In the genomic region with DNA sequence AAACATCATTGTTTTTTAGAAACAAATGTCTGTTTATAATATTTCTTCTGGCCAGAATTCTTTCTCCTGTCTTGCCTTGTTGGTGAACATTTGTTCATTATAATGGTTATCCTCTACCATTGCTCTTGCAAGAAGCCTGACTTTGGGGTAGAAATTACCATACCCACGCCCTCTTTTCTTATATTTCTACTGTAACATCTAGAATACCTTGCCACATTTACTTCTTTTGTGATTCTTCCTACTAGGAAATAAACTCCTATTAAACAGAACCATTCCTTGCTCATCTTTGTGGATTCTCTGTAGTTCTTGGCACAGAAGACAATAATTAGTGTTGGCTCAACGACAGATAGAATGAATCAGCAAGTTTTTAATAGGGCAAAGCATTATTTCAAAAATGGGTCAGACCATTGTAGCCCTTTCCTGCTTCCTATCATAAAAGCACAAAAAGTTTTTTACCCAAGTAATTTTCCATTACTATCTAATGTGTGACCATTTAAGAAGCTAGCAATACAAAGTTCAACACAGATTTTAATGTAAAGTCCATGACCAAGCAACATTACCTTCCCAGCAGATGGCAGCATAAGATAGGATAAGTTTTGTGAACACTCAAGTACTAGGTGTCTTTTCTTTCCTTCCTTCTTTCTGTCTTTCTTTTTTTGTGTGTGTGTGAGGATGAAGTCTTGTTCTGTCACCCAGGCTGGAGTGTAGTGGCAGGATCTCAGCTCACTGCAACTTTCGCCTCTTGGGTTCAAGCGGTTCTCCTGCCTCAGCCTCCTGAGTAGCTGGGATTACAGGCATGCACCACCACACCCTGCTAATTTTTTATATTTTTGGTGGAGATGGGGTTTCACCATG, we compare ENCODE assay signal across 9 cellular contexts.
DNase-seq lines count a peak whose midpoint lies in the region; ATAC-seq and TF ChIP-seq lines count a peak whose summit lies in the region.
"Had no signal": no experiment of that assay in that cellular context is flagged by ENCODE, and none has a peak within 500 bp of the region (broad histone marks: within the 10 kb centered on the region; RNA-seq: fewer than 3 reads in every experiment).

No MANE protein-coding gene starts in this region.

- H2BK5ac ChIP-seq in trophoblast cell (ENCODE audit: low read depth, low read length, poor library complexity): no peak overlapping the region

- DNase-seq in GM10266 (ENCODE audit: extremely low spot score) (peak; percentile 23), NCI-H1436 treated with DMSO at 0.1 percent for 48 hours (lab: John Stamatoyannopoulos, UW) (peak; percentile 44), fibroblast of the conjunctiva (ENCODE audit: low read depth) (peak; percentile 91), trophoblast cell (peak; percentile 23 to 75), T1000 (lab: John Stamatoyannopoulos, UW) (no peak)
- no peak for DNase-seq in effector memory CD4-positive, alpha-beta T cell
- DNase-seq: activated naive CD8-positive, alpha-beta T cell treated with anti-CD3 and anti-CD28 coated beads, Interleukin-2, amount 10 ng/mL, durations not matched to agents 7 days and 5 days had no signal

- peak; percentile 62 for ATAC-seq in HG02588 (IDR thresholded peaks at IDR 0.05; ENCODE audit: unreplicated experiment)
- peak; percentile 94 for ATAC-seq in SK-N-SH treated with all-trans-retinoic acid at 6 μM for 48 hours

- H3K79me2 ChIP-seq in trophoblast cell (ENCODE audit: control insufficient read depth, insufficient read depth, low read length, poor library complexity): no peaks in the 10 kb centered on the region

- peak; percentile 63 for TF ChIP-seq CTCF in GM10266 (IDR thresholded peaks at IDR 0.05; ENCODE audit: control insufficient read depth, insufficient read depth, low read depth, missing control alignments)

- no peak overlapping the region for H3K4me2 ChIP-seq in trophoblast cell (ENCODE audit: low read length)

- H3K36me3 ChIP-seq in trophoblast cell (ENCODE audit: control insufficient read depth in 1 of 2, insufficient read depth in 2 of 2, low read length in 2 of 2): no peaks in the 10 kb centered on the region
- no peaks in the 10 kb centered on the region for H3K36me3 ChIP-seq in effector memory CD4-positive, alpha-beta T cell (ENCODE audit: control insufficient read depth, insufficient read depth, low read length)

- H2BK12ac ChIP-seq in trophoblast cell (ENCODE audit: low read length): no peak overlapping the region

- no CpG with 5 or more reads among the region's 4 CpGs for WGBS in trophoblast cell (ENCODE audit: extremely low coverage, insufficient coverage, insufficient read length)

- no peak overlapping the region for H3K4me3 ChIP-seq in trophoblast cell (ENCODE audit: low read depth, low read length)
- no peak overlapping the region for H3K4me3 ChIP-seq in effector memory CD4-positive, alpha-beta T cell (ENCODE audit: insufficient read depth, low read depth, low read length, poor library complexity, severe bottlenecking)

- H3K4me1 ChIP-seq in trophoblast cell (ENCODE audit: control insufficient read depth in 1 of 2, insufficient read depth in 2 of 2, low read length in 2 of 2): no peaks in the 10 kb centered on the region
- no peaks in the 10 kb centered on the region for H3K4me1 ChIP-seq in effector memory CD4-positive, alpha-beta T cell (ENCODE audit: control insufficient read depth, insufficient read depth, low read length, poor library complexity, severe bottlenecking)

- H2AFZ ChIP-seq in trophoblast cell (ENCODE audit: insufficient read depth, low read length, poor library complexity): no peak overlapping the region

- no peak overlapping the region for H3K27ac ChIP-seq in trophoblast cell (ENCODE audit: low read depth, low read length)
- no peak overlapping the region for H3K27ac ChIP-seq in effector memory CD4-positive, alpha-beta T cell (ENCODE audit: insufficient read depth, low read length, poor library complexity, severe bottlenecking)

- no peaks in the 10 kb centered on the region for H3K9me3 ChIP-seq in trophoblast cell (ENCODE audit: insufficient read depth, low read depth, low read length)
- H3K9me3 ChIP-seq in effector memory CD4-positive, alpha-beta T cell (ENCODE audit: control insufficient read depth, low read length): no peaks in the 10 kb centered on the region

- H2BK120ac ChIP-seq in trophoblast cell (ENCODE audit: insufficient read depth, low read length, poor library complexity): no peak overlapping the region

- no peak overlapping the region for H3K4ac ChIP-seq in trophoblast cell (ENCODE audit: low read depth, low read length)

- H3K18ac ChIP-seq in trophoblast cell (ENCODE audit: low read length): no peak overlapping the region

- no peak overlapping the region for H4K12ac ChIP-seq in trophoblast cell (ENCODE audit: low read depth, low read length)

- no peak overlapping the region for H4K91ac ChIP-seq in trophoblast cell (ENCODE audit: low read depth, low read length)

- no peaks in the 10 kb centered on the region for H3K27me3 ChIP-seq in trophoblast cell (ENCODE audit: insufficient read depth, low read length)
- no peaks in the 10 kb centered on the region for H3K27me3 ChIP-seq in effector memory CD4-positive, alpha-beta T cell (replicated peaks; ENCODE audit: control insufficient read depth, insufficient read depth, low read length, poor library complexity, severe bottlenecking)

- no peak overlapping the region for H4K8ac ChIP-seq in trophoblast cell (ENCODE audit: low read depth, low read length)

- H3K9ac ChIP-seq in trophoblast cell (ENCODE audit: low read length): no peak overlapping the region

- no peak overlapping the region for H3K14ac ChIP-seq in trophoblast cell (ENCODE audit: low read length)

- no peak overlapping the region for H3K23ac ChIP-seq in trophoblast cell (ENCODE audit: low read length)

- no peaks in the 10 kb centered on the region for H3K79me1 ChIP-seq in trophoblast cell (ENCODE audit: low read length)

- H2AK5ac ChIP-seq in trophoblast cell (ENCODE audit: low read length): no peak overlapping the region

TF ChIP-seq in SK-N-SH treated with all-trans-retinoic acid at 6 μM for 48 hours, 23 proteins besides CTCF, POLR2A, EP300 and RAD21 (continues in another document):
- no peak for TF ChIP-seq ZC3H10 (CRISPR knock-in tag; IDR thresholded peaks at IDR 0.05)
- no peak for TF ChIP-seq ZNF70 (CRISPR knock-in tag; IDR thresholded peaks at IDR 0.05)
- TF ChIP-seq ARNTL (CRISPR knock-in tag; IDR thresholded peaks at IDR 0.05; ENCODE audit: borderline replicate concordance, low read depth): no peak
- TF ChIP-seq BACH2 (CRISPR knock-in tag; IDR thresholded peaks at IDR 0.05; ENCODE audit: borderline replicate concordance): no peak; the same call in 1 of the 2 replicates
- no peak for TF ChIP-seq RARB (CRISPR knock-in tag; IDR thresholded peaks at IDR 0.05)
- TF ChIP-seq, protein P1, sequence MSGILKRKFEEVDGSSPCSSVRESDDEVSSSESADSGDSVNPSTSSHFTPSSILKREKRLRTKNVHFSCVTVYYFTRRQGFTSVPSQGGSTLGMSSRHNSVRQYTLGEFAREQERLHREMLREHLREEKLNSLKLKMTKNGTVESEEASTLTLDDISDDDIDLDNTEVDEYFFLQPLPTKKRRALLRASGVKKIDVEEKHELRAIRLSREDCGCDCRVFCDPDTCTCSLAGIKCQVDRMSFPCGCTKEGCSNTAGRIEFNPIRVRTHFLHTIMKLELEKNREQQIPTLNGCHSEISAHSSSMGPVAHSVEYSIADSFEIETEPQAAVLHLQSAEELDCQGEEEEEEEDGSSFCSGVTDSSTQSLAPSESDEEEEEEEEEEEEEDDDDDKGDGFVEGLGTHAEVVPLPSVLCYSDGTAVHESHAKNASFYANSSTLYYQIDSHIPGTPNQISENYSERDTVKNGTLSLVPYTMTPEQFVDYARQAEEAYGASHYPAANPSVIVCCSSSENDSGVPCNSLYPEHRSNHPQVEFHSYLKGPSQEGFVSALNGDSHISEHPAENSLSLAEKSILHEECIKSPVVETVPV (CRISPR knock-in tag; IDR thresholded peaks at IDR 0.05): no peak
- no peak for TF ChIP-seq CREB5 (CRISPR knock-in tag; IDR thresholded peaks at IDR 0.05; ENCODE audit: low read depth)
- TF ChIP-seq, protein P2, sequence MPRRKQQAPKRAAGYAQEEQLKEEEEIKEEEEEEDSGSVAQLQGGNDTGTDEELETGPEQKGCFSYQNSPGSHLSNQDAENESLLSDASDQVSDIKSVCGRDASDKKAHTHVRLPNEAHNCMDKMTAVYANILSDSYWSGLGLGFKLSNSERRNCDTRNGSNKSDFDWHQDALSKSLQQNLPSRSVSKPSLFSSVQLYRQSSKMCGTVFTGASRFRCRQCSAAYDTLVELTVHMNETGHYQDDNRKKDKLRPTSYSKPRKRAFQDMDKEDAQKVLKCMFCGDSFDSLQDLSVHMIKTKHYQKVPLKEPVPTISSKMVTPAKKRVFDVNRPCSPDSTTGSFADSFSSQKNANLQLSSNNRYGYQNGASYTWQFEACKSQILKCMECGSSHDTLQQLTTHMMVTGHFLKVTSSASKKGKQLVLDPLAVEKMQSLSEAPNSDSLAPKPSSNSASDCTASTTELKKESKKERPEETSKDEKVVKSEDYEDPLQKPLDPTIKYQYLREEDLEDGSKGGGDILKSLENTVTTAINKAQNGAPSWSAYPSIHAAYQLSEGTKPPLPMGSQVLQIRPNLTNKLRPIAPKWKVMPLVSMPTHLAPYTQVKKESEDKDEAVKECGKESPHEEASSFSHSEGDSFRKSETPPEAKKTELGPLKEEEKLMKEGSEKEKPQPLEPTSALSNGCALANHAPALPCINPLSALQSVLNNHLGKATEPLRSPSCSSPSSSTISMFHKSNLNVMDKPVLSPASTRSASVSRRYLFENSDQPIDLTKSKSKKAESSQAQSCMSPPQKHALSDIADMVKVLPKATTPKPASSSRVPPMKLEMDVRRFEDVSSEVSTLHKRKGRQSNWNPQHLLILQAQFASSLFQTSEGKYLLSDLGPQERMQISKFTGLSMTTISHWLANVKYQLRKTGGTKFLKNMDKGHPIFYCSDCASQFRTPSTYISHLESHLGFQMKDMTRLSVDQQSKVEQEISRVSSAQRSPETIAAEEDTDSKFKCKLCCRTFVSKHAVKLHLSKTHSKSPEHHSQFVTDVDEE (CRISPR knock-in tag; IDR thresholded peaks at IDR 0.05): no peak
- no peak for TF ChIP-seq CSDC2 (CRISPR knock-in tag; IDR thresholded peaks at IDR 0.05)
- TF ChIP-seq ESRRG (CRISPR knock-in tag; IDR thresholded peaks at IDR 0.05): no peak
- TF ChIP-seq ZFP3 (CRISPR knock-in tag; IDR thresholded peaks at IDR 0.05): peak; percentile 89

Comparison
In these comparisons a context has a peak if more than half of its experiments do, and no peak if none do; other contexts are left out.
1. DNase-seq: peak in GM10266 (single experiment), NCI-H1436 treated with DMSO at 0.1 percent for 48 hours (single experiment), fibroblast of the conjunctiva (single experiment) and trophoblast cell (2 of 2); none in effector memory CD4-positive, alpha-beta T cell (0 of 3) and T1000 (single experiment).